Comparison of ENCODE assay signal across 9 cellular contexts in genomic region chr6:157428418-157429202, GRCh38. TPM values are rescaled to one million over a fixed set of nuclear protein-coding genes. Genes with fewer than 3 reads are reported as not detected.
DNase-seq lines count a peak whose midpoint lies in the region; ATAC-seq and TF ChIP-seq lines count a peak whose summit lies in the region.
"Had no signal": no experiment of that assay in that cellular context is flagged by ENCODE, and none has a peak within 500 bp of the region (broad histone marks: within the 10 kb centered on the region; RNA-seq: fewer than 3 reads in every experiment).

No MANE protein-coding gene starts in this region.

- H3K4me1 ChIP-seq in mesendoderm (ENCODE audit: control insufficient read depth, low read depth, low read length) = no peaks in the 10 kb centered on the region

- no peak overlapping the region for H2AK5ac ChIP-seq in mesendoderm (ENCODE audit: low read length)

- no peaks in the 10 kb centered on the region for H3K9me3 Mint-ChIP-seq in activated CD8-positive, alpha-beta T cell treated with anti-CD3 and anti-CD28 coated beads for 36 hours
- no peaks in the 10 kb centered on the region for H3K9me3 Mint-ChIP-seq in activated CD8-positive, alpha-beta T cell treated with anti-CD3 and anti-CD28 coated beads, Interleukin-2, amount 10 ng/mL, durations not matched to agents 7 days and 5 days (ENCODE audit: insufficient read depth)
- H3K9me3 Mint-ChIP-seq in activated naive CD8-positive, alpha-beta T cell (ENCODE audit: low read depth) = no peaks in the 10 kb centered on the region

- DNase-seq in activated CD8-positive, alpha-beta T cell treated with anti-CD3 and anti-CD28 coated beads for 36 hours = peak; percentile 75
- no peak for DNase-seq in activated CD8-positive, alpha-beta T cell treated with anti-CD3 and anti-CD28 coated beads, Interleukin-2, amount 10 ng/mL, durations not matched to agents 7 days and 5 days
- DNase-seq in mesendoderm (peak; percentile 79), HuH-7.5 (ENCODE audit: low spot score) (no peak), NCI-H774 (lab: John Stamatoyannopoulos, UW) (no peak)
- peak; percentile 73 for DNase-seq in stimulated activated naive CD8-positive, alpha-beta T cell treated with anti-CD3 and anti-CD28 coated beads, Interleukin-15, Interleukin-2, amounts not matched to agents 100 U/mL and 50 U/mL, for 24 hours
- DNase-seq: spleen had no signal

- H3K4me2 ChIP-seq in mesendoderm (ENCODE audit: low read length) = no peak overlapping the region

- no peaks in the 10 kb centered on the region for H3K27me3 Mint-ChIP-seq in activated CD8-positive, alpha-beta T cell treated with anti-CD3 and anti-CD28 coated beads for 36 hours
- H3K27me3 Mint-ChIP-seq in activated CD8-positive, alpha-beta T cell treated with anti-CD3 and anti-CD28 coated beads, Interleukin-2, amount 10 ng/mL, durations not matched to agents 7 days and 5 days (ENCODE audit: low read depth) = peaks cover 4% of the 10 kb centered on the region
- H3K27me3 Mint-ChIP-seq in activated naive CD8-positive, alpha-beta T cell = peaks cover 2% of the 10 kb centered on the region

- CTCF ChIA-PET in activated CD8-positive, alpha-beta T cell treated with anti-CD3 and anti-CD28 coated beads for 36 hours (lab: Charles Lee) = no interaction called here
- CTCF ChIA-PET in activated CD8-positive, alpha-beta T cell treated with anti-CD3 and anti-CD28 coated beads, Interleukin-2, amount 10 ng/mL, durations not matched to agents 7 days and 5 days (lab: Charles Lee) = no interaction called here

- ATAC-seq in activated CD8-positive, alpha-beta T cell treated with anti-CD3 and anti-CD28 coated beads for 36 hours = peak; percentile 88
- no peak for ATAC-seq in activated CD8-positive, alpha-beta T cell treated with anti-CD3 and anti-CD28 coated beads, Interleukin-2, amount 10 ng/mL, durations not matched to agents 7 days and 5 days
- peak; percentile 95 for ATAC-seq in stimulated activated naive CD8-positive, alpha-beta T cell treated with anti-CD3 and anti-CD28 coated beads, Interleukin-15, Interleukin-2, amounts not matched to agents 100 U/mL and 50 U/mL, for 24 hours
- ATAC-seq in HG03565 (IDR thresholded peaks at IDR 0.05; ENCODE audit: unreplicated experiment) = no peak

- H3K9ac ChIP-seq in mesendoderm (ENCODE audit: low read length) = no peak overlapping the region

- H3K79me2 ChIP-seq in mesendoderm (ENCODE audit: control insufficient read depth, insufficient read depth, low read length) = no peaks in the 10 kb centered on the region

- no peaks in the 10 kb centered on the region for H3K36me3 ChIP-seq in mesendoderm (ENCODE audit: control insufficient read depth, insufficient read depth, low read length)
- H3K36me3 ChIP-seq: spleen had no signal

- POLR2A ChIA-PET in activated CD8-positive, alpha-beta T cell treated with anti-CD3 and anti-CD28 coated beads for 36 hours (lab: Charles Lee) = interaction anchor here (0.9 to 1.5 kb wide), 3 partner anchors 32 to 110 kb away, joined by 3 read pairs; no protein-coding TSS in a partner anchor
- POLR2A ChIA-PET in activated CD8-positive, alpha-beta T cell treated with anti-CD3 and anti-CD28 coated beads, Interleukin-2, amount 10 ng/mL, durations not matched to agents 7 days and 5 days (lab: Charles Lee) = interaction anchor here (0.6 kb wide), 1 partner anchor 11 kb away, joined by 4 read pairs; no protein-coding TSS in a partner anchor

- H3K4me3 Mint-ChIP-seq in activated CD8-positive, alpha-beta T cell treated with anti-CD3 and anti-CD28 coated beads for 36 hours = no peak overlapping the region
- no peak overlapping the region for H3K4me3 Mint-ChIP-seq in activated CD8-positive, alpha-beta T cell treated with anti-CD3 and anti-CD28 coated beads, Interleukin-2, amount 10 ng/mL, durations not matched to agents 7 days and 5 days
- peak overlapping the region; percentile 37 for H3K4me3 Mint-ChIP-seq in activated naive CD8-positive, alpha-beta T cell

- no peak overlapping the region for H2BK15ac ChIP-seq in mesendoderm (replicated peaks; ENCODE audit: low read depth)

- no peaks in the 10 kb centered on the region for H3K36me3 Mint-ChIP-seq in activated CD8-positive, alpha-beta T cell treated with anti-CD3 and anti-CD28 coated beads for 36 hours (ENCODE audit: low read depth)
- no peaks in the 10 kb centered on the region for H3K36me3 Mint-ChIP-seq in activated CD8-positive, alpha-beta T cell treated with anti-CD3 and anti-CD28 coated beads, Interleukin-2, amount 10 ng/mL, durations not matched to agents 7 days and 5 days (ENCODE audit: low read depth)
- no peaks in the 10 kb centered on the region for H3K36me3 Mint-ChIP-seq in activated naive CD8-positive, alpha-beta T cell

- H3K27ac ChIP-seq in mesendoderm (ENCODE audit: low read depth, low read length) = no peak overlapping the region
- H3K27ac ChIP-seq: spleen had no signal

- H3K23ac ChIP-seq in mesendoderm (ENCODE audit: low read length) = no peak overlapping the region

- TF ChIP-seq CTCF in activated CD8-positive, alpha-beta T cell treated with anti-CD3 and anti-CD28 coated beads for 36 hours (IDR thresholded peaks at IDR 0.05) = no peak

- WGBS in mesendoderm (ENCODE audit: extremely low coverage, insufficient coverage, low lambda C conversion rate) = no CpG with 5 or more reads among the region's 21 CpGs

- H3K4me1 Mint-ChIP-seq in activated CD8-positive, alpha-beta T cell treated with anti-CD3 and anti-CD28 coated beads for 36 hours (ENCODE audit: low read depth) = peaks cover 22% of the 10 kb centered on the region
- peaks cover 4% of the 10 kb centered on the region for H3K4me1 Mint-ChIP-seq in activated CD8-positive, alpha-beta T cell treated with anti-CD3 and anti-CD28 coated beads, Interleukin-2, amount 10 ng/mL, durations not matched to agents 7 days and 5 days (ENCODE audit: low read depth)
- peaks cover 10% of the 10 kb centered on the region for H3K4me1 Mint-ChIP-seq in activated naive CD8-positive, alpha-beta T cell (ENCODE audit: low read depth)

- H3K4me3 ChIP-seq in mesendoderm (ENCODE audit: low read length) = no peak overlapping the region
- H3K4me3 ChIP-seq: spleen had no signal

- intact Hi-C loops in activated CD8-positive, alpha-beta T cell treated with anti-CD3 and anti-CD28 coated beads for 36 hours (cut with micrococcal nuclease) = no loop called here

- peak overlapping the region; percentile 55 for H3K27ac Mint-ChIP-seq in activated CD8-positive, alpha-beta T cell treated with anti-CD3 and anti-CD28 coated beads for 36 hours
- H3K27ac Mint-ChIP-seq in activated CD8-positive, alpha-beta T cell treated with anti-CD3 and anti-CD28 coated beads, Interleukin-2, amount 10 ng/mL, durations not matched to agents 7 days and 5 days = no peak overlapping the region
- H3K27ac Mint-ChIP-seq in activated naive CD8-positive, alpha-beta T cell = peak overlapping the region; percentile 65

- no peak overlapping the region for H4K5ac ChIP-seq in mesendoderm (ENCODE audit: low read length)

- no peaks in the 10 kb centered on the region for H3K27me3 ChIP-seq in mesendoderm (ENCODE audit: insufficient read depth, low read length, poor library complexity)
- H3K27me3 ChIP-seq: spleen had no signal

- no peak overlapping the region for H2BK120ac ChIP-seq in mesendoderm (ENCODE audit: low read depth, low read length)

- no peak overlapping the region for H3K18ac ChIP-seq in mesendoderm (ENCODE audit: low read length)

- no peak overlapping the region for H4K8ac ChIP-seq in mesendoderm (ENCODE audit: low read depth, low read length)

- H2BK5ac ChIP-seq in mesendoderm (ENCODE audit: low read length) = no peak overlapping the region

- H3K4ac ChIP-seq in mesendoderm (ENCODE audit: low read depth, low read length) = no peak overlapping the region

- no peaks in the 10 kb centered on the region for H3K79me1 ChIP-seq in mesendoderm (ENCODE audit: low read length)

- H3K56ac ChIP-seq in mesendoderm (ENCODE audit: low read length) = no peak overlapping the region

RNA-seq across cellular contexts. Expression of gene ZDHHC14, which starts 47.6 kb away (rescaled TPM):
- 1 to 10 TPM; 1.7 to 2.5 TPM for total RNA-seq in activated CD8-positive, alpha-beta T cell treated with anti-CD3 and anti-CD28 coated beads for 36 hours
- 10 to 100 TPM; 10.7 to 12.1 TPM for total RNA-seq in activated CD8-positive, alpha-beta T cell treated with anti-CD3 and anti-CD28 coated beads, Interleukin-2, amount 10 ng/mL, durations not matched to agents 7 days and 5 days
- polyA plus RNA-seq in mesendoderm (2013, experiment 1 of 2) = 4.0 TPM
- 3.9 TPM for polyA plus RNA-seq in mesendoderm (2013, experiment 2 of 2)

Comparison
In these comparisons a context has a peak if more than half of its experiments do, and no peak if none do; other contexts are left out.
1. ATAC-seq: peak in activated CD8-positive, alpha-beta T cell treated with anti-CD3 and anti-CD28 coated beads for 36 hours (single experiment) and stimulated activated naive CD8-positive, alpha-beta T cell treated with anti-CD3 and anti-CD28 coated beads, Interleukin-15, Interleukin-2, amounts not matched to agents 100 U/mL and 50 U/mL, for 24 hours (single experiment); none in activated CD8-positive, alpha-beta T cell treated with anti-CD3 and anti-CD28 coated beads, Interleukin-2, amount 10 ng/mL, durations not matched to agents 7 days and 5 days (single experiment) and HG03565 (single experiment).
2. DNase-seq: peak in activated CD8-positive, alpha-beta T cell treated with anti-CD3 and anti-CD28 coated beads for 36 hours (single experiment), mesendoderm (single experiment) and stimulated activated naive CD8-positive, alpha-beta T cell treated with anti-CD3 and anti-CD28 coated beads, Interleukin-15, Interleukin-2, amounts not matched to agents 100 U/mL and 50 U/mL, for 24 hours (single experiment); none in activated CD8-positive, alpha-beta T cell treated with anti-CD3 and anti-CD28 coated beads, Interleukin-2, amount 10 ng/mL, durations not matched to agents 7 days and 5 days (single experiment), HuH-7.5 (single experiment) and NCI-H774 (single experiment).